Comparison of ENCODE assay signal across 11 cellular contexts in the genomic region with DNA sequence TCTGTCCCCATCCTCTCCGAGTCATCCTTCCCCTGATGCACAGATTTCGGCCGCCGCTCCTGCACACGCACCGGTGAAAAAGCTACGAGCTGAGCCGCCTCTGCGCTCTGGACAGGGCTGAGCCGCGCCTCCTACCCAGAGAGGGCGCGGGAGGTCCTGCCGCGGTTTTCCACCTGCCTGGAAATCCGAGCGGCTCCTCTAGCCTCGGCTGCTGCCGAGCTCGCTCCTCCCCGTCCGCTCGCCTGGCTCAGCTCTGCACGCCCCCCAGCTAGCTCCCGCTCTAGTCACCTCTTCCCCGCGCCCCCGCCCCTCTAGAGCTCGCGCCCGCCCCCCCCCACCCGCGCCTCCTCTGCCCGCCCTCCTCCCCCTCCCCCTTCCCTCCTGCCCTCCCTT. TPM values are rescaled to one million over a fixed set of nuclear protein-coding genes. Genes with fewer than 3 reads are reported as not detected.
DNase-seq lines count a peak whose midpoint lies in the region; ATAC-seq and TF ChIP-seq lines count a peak whose summit lies in the region.
"Had no signal": no experiment of that assay in that cellular context is flagged by ENCODE, and none has a peak within 500 bp of the region (broad histone marks: within the 10 kb centered on the region; RNA-seq: fewer than 3 reads in every experiment).

No MANE protein-coding gene starts in this region.

- peak overlapping the region; percentile 64 for H3K27ac Mint-ChIP-seq in glutamatergic neuron (ENCODE audit: unreplicated experiment)

- no peak overlapping the region for H3K27ac ChIP-seq in rectal smooth muscle tissue (ENCODE audit: low read depth, low read length)
- H3K27ac ChIP-seq: epithelial cell of prostate had no signal

- H3K27me3 ChIP-seq in rectal smooth muscle tissue (ENCODE audit: control insufficient read depth, insufficient read depth, low read length): peaks cover 9% of the 10 kb centered on the region

- H3K9me3 Mint-ChIP-seq in glutamatergic neuron (ENCODE audit: unreplicated experiment): peaks cover 8% of the 10 kb centered on the region

- peaks cover 23% of the 10 kb centered on the region for H3K4me1 Mint-ChIP-seq in glutamatergic neuron (ENCODE audit: low read depth, unreplicated experiment)

- peak; percentile 71 for DNase-seq in HK-2 (ENCODE audit: unreplicated experiment)
- DNase-seq in NCI-H748 (lab: John Stamatoyannopoulos, UW; ENCODE audit: unreplicated experiment): peak; percentile 78
- DNase-seq in glutamatergic neuron: peak; percentile 81
- no peak for DNase-seq in COR-L47 (lab: John Stamatoyannopoulos, UW)
- DNase-seq: activated naive CD4-positive, alpha-beta T cell treated with anti-CD3 and anti-CD28 coated beads, Interleukin-2, amount 50 U/mL, for 16 hours; T-helper 9 cell had no signal

- H3K36me3 Mint-ChIP-seq in glutamatergic neuron (ENCODE audit: unreplicated experiment): no peaks in the 10 kb centered on the region

- peaks cover 8% of the 10 kb centered on the region for H3K27me3 Mint-ChIP-seq in glutamatergic neuron (ENCODE audit: unreplicated experiment)

- TF ChIP-seq CTCF in glutamatergic neuron (IDR thresholded peaks at IDR 0.05; ENCODE audit: partially characterized antibody, unreplicated experiment): no peak

- ATAC-seq in HG03196 (IDR thresholded peaks at IDR 0.05; ENCODE audit: unreplicated experiment) (no peak), GM18861 (IDR thresholded peaks at IDR 0.05; ENCODE audit: unreplicated experiment) (no peak), GM21723 (IDR thresholded peaks at IDR 0.05; ENCODE audit: unreplicated experiment) (no peak)

- peak overlapping the region; percentile 84 for H3K4me3 Mint-ChIP-seq in glutamatergic neuron (ENCODE audit: unreplicated experiment)

- H3K4me3 ChIP-seq in rectal smooth muscle tissue (ENCODE audit: low read length): peak overlapping the region; percentile 21

- no peaks in the 10 kb centered on the region for H3K4me1 ChIP-seq in rectal smooth muscle tissue (ENCODE audit: control insufficient read depth, insufficient read depth, low read length)

- H3K36me3 ChIP-seq in rectal smooth muscle tissue (ENCODE audit: control insufficient read depth, insufficient read depth, low read length): no peaks in the 10 kb centered on the region

- no peak overlapping the region for H3K9ac ChIP-seq in rectal smooth muscle tissue (ENCODE audit: low read length)

RNA-seq across cellular contexts. Expression of gene SHISA9, which starts 0.2 kb away (rescaled TPM):
- total RNA-seq in glutamatergic neuron (ENCODE audit: unreplicated experiment): 96.6 TPM
